ENCODE assay signal across 1 cellular context in the genomic region with DNA sequence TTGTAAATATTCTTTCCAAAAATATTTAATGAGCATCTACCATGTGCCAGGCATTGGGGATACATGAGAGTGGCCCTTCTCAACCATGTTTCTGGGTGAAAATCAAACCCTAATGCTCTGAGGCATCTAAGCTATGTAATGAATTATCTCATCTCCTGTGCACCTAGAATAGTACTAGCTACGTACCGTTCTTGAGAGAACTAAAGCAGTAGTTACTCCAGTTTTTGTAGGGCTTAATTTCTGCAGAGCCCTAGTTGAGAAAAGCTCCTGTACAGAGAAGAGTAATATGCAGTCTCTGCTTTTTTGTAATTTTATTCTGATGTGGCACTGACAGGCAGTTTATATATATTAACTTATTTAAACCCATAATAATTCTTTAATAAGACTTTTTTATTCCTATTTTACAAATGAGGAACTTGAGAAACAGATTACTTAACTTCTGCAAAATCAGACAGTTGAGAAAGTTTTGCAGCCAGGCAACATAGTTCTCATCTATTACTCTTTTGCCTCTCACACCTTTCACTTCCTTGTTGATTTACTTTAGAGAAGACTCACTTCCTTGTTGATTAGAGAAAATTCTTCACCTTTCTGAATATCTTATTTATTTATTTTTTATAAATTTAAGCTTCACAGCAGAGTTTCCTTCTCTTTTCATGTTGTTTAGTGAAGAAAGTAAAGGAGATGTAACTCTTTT.
TF ChIP-seq lines count a peak whose summit lies in the region.

No MANE protein-coding gene starts in this region.

TF ChIP-seq in GM12878, 131 proteins besides CTCF, POLR2A, EP300 and RAD21 (continued from another document):
- TF ChIP-seq, protein P1, sequence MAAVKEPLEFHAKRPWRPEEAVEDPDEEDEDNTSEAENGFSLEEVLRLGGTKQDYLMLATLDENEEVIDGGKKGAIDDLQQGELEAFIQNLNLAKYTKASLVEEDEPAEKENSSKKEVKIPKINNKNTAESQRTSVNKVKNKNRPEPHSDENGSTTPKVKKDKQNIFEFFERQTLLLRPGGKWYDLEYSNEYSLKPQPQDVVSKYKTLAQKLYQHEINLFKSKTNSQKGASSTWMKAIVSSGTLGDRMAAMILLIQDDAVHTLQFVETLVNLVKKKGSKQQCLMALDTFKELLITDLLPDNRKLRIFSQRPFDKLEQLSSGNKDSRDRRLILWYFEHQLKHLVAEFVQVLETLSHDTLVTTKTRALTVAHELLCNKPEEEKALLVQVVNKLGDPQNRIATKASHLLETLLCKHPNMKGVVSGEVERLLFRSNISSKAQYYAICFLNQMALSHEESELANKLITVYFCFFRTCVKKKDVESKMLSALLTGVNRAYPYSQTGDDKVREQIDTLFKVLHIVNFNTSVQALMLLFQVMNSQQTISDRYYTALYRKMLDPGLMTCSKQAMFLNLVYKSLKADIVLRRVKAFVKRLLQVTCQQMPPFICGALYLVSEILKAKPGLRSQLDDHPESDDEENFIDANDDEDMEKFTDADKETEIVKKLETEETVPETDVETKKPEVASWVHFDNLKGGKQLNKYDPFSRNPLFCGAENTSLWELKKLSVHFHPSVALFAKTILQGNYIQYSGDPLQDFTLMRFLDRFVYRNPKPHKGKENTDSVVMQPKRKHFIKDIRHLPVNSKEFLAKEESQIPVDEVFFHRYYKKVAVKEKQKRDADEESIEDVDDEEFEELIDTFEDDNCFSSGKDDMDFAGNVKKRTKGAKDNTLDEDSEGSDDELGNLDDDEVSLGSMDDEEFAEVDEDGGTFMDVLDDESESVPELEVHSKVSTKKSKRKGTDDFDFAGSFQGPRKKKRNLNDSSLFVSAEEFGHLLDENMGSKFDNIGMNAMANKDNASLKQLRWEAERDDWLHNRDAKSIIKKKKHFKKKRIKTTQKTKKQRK (IDR thresholded peaks at IDR 0.05; ENCODE audit: low read depth, low read length), result no peak
- TF ChIP-seq SMARCA5 (IDR thresholded peaks at IDR 0.05) (peak; percentile 20; the same call in 1 of the 2 replicates), MXI1 (IDR thresholded peaks at IDR 0.05; ENCODE audit: low read depth, low read length) (no peak), RBBP5 (conservative IDR thresholded peaks at IDR 0.05) (no peak), SUZ12 (IDR thresholded peaks at IDR 0.05; ENCODE audit: unreplicated experiment) (no peak), JUND (IDR thresholded peaks at IDR 0.05; ENCODE audit: low read depth, low read length) (no peak)
- TF ChIP-seq, protein P2, sequence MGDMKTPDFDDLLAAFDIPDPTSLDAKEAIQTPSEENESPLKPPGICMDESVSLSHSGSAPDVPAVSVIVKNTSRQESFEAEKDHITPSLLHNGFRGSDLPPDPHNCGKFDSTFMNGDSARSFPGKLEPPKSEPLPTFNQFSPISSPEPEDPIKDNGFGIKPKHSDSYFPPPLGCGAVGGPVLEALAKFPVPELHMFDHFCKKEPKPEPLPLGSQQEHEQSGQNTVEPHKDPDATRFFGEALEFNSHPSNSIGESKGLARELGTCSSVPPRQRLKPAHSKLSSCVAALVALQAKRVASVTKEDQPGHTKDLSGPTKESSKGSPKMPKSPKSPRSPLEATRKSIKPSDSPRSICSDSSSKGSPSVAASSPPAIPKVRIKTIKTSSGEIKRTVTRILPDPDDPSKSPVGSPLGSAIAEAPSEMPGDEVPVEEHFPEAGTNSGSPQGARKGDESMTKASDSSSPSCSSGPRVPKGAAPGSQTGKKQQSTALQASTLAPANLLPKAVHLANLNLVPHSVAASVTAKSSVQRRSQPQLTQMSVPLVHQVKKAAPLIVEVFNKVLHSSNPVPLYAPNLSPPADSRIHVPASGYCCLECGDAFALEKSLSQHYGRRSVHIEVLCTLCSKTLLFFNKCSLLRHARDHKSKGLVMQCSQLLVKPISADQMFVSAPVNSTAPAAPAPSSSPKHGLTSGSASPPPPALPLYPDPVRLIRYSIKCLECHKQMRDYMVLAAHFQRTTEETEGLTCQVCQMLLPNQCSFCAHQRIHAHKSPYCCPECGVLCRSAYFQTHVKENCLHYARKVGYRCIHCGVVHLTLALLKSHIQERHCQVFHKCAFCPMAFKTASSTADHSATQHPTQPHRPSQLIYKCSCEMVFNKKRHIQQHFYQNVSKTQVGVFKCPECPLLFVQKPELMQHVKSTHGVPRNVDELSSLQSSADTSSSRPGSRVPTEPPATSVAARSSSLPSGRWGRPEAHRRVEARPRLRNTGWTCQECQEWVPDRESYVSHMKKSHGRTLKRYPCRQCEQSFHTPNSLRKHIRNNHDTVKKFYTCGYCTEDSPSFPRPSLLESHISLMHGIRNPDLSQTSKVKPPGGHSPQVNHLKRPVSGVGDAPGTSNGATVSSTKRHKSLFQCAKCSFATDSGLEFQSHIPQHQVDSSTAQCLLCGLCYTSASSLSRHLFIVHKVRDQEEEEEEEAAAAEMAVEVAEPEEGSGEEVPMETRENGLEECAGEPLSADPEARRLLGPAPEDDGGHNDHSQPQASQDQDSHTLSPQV (IDR thresholded peaks at IDR 0.05), result no peak
TF ChIP-seq in GM12878: peak in this region for 12.
